Comparison of ENCODE assay signal across 1 cellular context in the genomic region with DNA sequence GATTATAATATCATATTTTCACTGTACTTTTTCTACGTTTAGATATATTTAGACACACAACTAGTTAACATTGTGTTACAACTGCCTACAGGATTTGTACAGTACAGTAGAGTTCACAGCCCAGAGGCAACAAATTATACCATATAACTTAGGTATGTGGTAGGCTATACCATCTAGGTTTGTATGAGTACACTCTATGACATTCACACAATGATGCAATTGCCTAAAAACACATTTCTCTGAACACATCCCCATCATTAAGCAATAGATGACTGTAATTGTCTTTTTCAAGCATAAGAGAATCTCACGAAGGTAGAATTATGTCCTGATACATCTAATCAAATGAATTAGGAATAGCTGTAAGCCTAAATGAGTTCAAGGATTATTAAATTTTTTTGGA.
TF ChIP-seq lines count a peak whose summit lies in the region.

No MANE protein-coding gene starts in this region.

TF ChIP-seq in IMR-90, 13 proteins besides CTCF, POLR2A, EP300 and RAD21:
- TF ChIP-seq MXI1 (IDR thresholded peaks at IDR 0.05; ENCODE audit: borderline replicate concordance, low read depth, low read length) = no peak
- TF ChIP-seq CEBPB (IDR thresholded peaks at IDR 0.05; ENCODE audit: low read depth, low read length) = 0 out of 2 replicates have a peak, but pooled peaks have one; percentile 18
